In genomic region chr1:92589361-92589760, GRCh38 we compare ENCODE assay signal across 8 cellular contexts.
DNase-seq lines count a peak whose midpoint lies in the region; ATAC-seq and TF ChIP-seq lines count a peak whose summit lies in the region.
"Not testable (repeated sequence)": the region's sequence is repeated elsewhere in the genome, so short reads cannot be mapped to it uniquely, and the experiment has no call there.

No MANE protein-coding gene starts in this region.

- not testable (repeated sequence) for H3K9ac ChIP-seq in endodermal cell (ENCODE audit: extremely low read depth, low read length, poor library complexity, severe bottlenecking)

- not testable (repeated sequence) for DNase-seq in activated CD4-positive, alpha-beta memory T cell treated with anti-CD3 and anti-CD28 coated beads for 36 hours; activated CD8-positive, alpha-beta T cell treated with anti-CD3 and anti-CD28 coated beads for 36 hours; activated T-cell treated with anti-CD3 and anti-CD28 coated beads, Interleukin-2, amount 50 U/mL, for 24 hours; activated T-helper 2 cell treated with anti-CD3 and anti-CD28 coated beads, Interferon-gamma antibody, Interleukin-2, Interleukin-4, amounts not matched to agents 10 μg/mL and 5 μg/mL and 100 μg/mL, durations not matched to agents 14 hours and 24 hours and 36 hours (ENCODE audit: low spot score); activated naive CD8-positive, alpha-beta T cell treated with anti-CD3 and anti-CD28 coated beads for 36 hours; endodermal cell; endothelial cell (ENCODE audit: low spot score)

- H3K27ac Mint-ChIP-seq in activated CD4-positive, alpha-beta memory T cell treated with anti-CD3 and anti-CD28 coated beads for 36 hours, result peak overlapping the region; percentile 21
- peak overlapping the region; percentile 53 for H3K27ac Mint-ChIP-seq in activated CD8-positive, alpha-beta T cell treated with anti-CD3 and anti-CD28 coated beads for 36 hours
- H3K27ac Mint-ChIP-seq in activated T-cell treated with anti-CD3 and anti-CD28 coated beads, Interleukin-2, amount 50 U/mL, for 24 hours, result peak overlapping the region; percentile 42
- H3K27ac Mint-ChIP-seq in activated T-helper 2 cell treated with anti-CD3 and anti-CD28 coated beads, Interferon-gamma antibody, Interleukin-2, Interleukin-4, amounts not matched to agents 10 μg/mL and 5 μg/mL and 100 μg/mL, durations not matched to agents 14 hours and 24 hours and 36 hours, result peak overlapping the region; percentile 38
- peak overlapping the region; percentile 42 for H3K27ac Mint-ChIP-seq in activated naive CD8-positive, alpha-beta T cell treated with anti-CD3 and anti-CD28 coated beads for 36 hours
- not testable (repeated sequence) for H3K27ac Mint-ChIP-seq in endodermal cell; endothelial cell (ENCODE audit: unreplicated experiment)
- peak overlapping the region; percentile 49 for H3K27ac Mint-ChIP-seq in stimulated activated naive CD8-positive, alpha-beta T cell treated with anti-CD3 and anti-CD28 coated beads, Interleukin-15, Interleukin-2, amounts not matched to agents 100 ng/mL and 50 ng/mL, for 24 hours

- CTCF ChIA-PET in activated CD4-positive, alpha-beta memory T cell treated with anti-CD3 and anti-CD28 coated beads for 36 hours (lab: Charles Lee), result interaction anchor here (1.6 kb wide), 1 partner anchor 115 kb away, joined by 5 read pairs; no protein-coding TSS in a partner anchor
- CTCF ChIA-PET in activated CD8-positive, alpha-beta T cell treated with anti-CD3 and anti-CD28 coated beads for 36 hours (lab: Charles Lee), result not testable (repeated sequence)

- not testable (repeated sequence) for H3K4me3 Mint-ChIP-seq in activated CD4-positive, alpha-beta memory T cell treated with anti-CD3 and anti-CD28 coated beads for 36 hours; activated CD8-positive, alpha-beta T cell treated with anti-CD3 and anti-CD28 coated beads for 36 hours; activated T-cell treated with anti-CD3 and anti-CD28 coated beads, Interleukin-2, amount 50 U/mL, for 24 hours; activated T-helper 2 cell treated with anti-CD3 and anti-CD28 coated beads, Interferon-gamma antibody, Interleukin-2, Interleukin-4, amounts not matched to agents 10 μg/mL and 5 μg/mL and 100 μg/mL, durations not matched to agents 14 hours and 24 hours and 36 hours (ENCODE audit: low read depth); activated naive CD8-positive, alpha-beta T cell treated with anti-CD3 and anti-CD28 coated beads for 36 hours; endodermal cell; stimulated activated naive CD8-positive, alpha-beta T cell treated with anti-CD3 and anti-CD28 coated beads, Interleukin-15, Interleukin-2, amounts not matched to agents 100 ng/mL and 50 ng/mL, for 24 hours
- H3K4me3 Mint-ChIP-seq in endothelial cell (ENCODE audit: unreplicated experiment), result peak overlapping the region; percentile 76

- not testable (repeated sequence) for H3K27me3 ChIP-seq in endodermal cell (ENCODE audit: control insufficient read depth, insufficient read depth, low read length, poor library complexity, severe bottlenecking)

- not testable (repeated sequence) for H3K9me3 ChIP-seq in endodermal cell (ENCODE audit: control insufficient read depth, low read length)

- not testable (repeated sequence) for H3K4me1 ChIP-seq in endodermal cell (ENCODE audit: control insufficient read depth, insufficient read depth, low read length)

- not testable (repeated sequence) for ATAC-seq in activated CD8-positive, alpha-beta T cell treated with anti-CD3 and anti-CD28 coated beads for 36 hours

- H3K4me1 Mint-ChIP-seq in activated CD4-positive, alpha-beta memory T cell treated with anti-CD3 and anti-CD28 coated beads for 36 hours (ENCODE audit: low read depth), result peaks cover 35% of the 10 kb centered on the region
- H3K4me1 Mint-ChIP-seq in activated CD8-positive, alpha-beta T cell treated with anti-CD3 and anti-CD28 coated beads for 36 hours (ENCODE audit: low read depth), result peaks cover 46% of the 10 kb centered on the region
- H3K4me1 Mint-ChIP-seq in activated T-cell treated with anti-CD3 and anti-CD28 coated beads, Interleukin-2, amount 50 U/mL, for 24 hours (ENCODE audit: low read depth), result peaks cover 51% of the 10 kb centered on the region
- H3K4me1 Mint-ChIP-seq in activated T-helper 2 cell treated with anti-CD3 and anti-CD28 coated beads, Interferon-gamma antibody, Interleukin-2, Interleukin-4, amounts not matched to agents 10 μg/mL and 5 μg/mL and 100 μg/mL, durations not matched to agents 14 hours and 24 hours and 36 hours (ENCODE audit: low read depth), result peaks cover 38% of the 10 kb centered on the region
- peaks cover 35% of the 10 kb centered on the region for H3K4me1 Mint-ChIP-seq in activated naive CD8-positive, alpha-beta T cell treated with anti-CD3 and anti-CD28 coated beads for 36 hours
- not testable (repeated sequence) for H3K4me1 Mint-ChIP-seq in endodermal cell; endothelial cell (ENCODE audit: unreplicated experiment)
- peaks cover 54% of the 10 kb centered on the region for H3K4me1 Mint-ChIP-seq in stimulated activated naive CD8-positive, alpha-beta T cell treated with anti-CD3 and anti-CD28 coated beads, Interleukin-15, Interleukin-2, amounts not matched to agents 100 ng/mL and 50 ng/mL, for 24 hours (ENCODE audit: low read depth)

- TF ChIP-seq CTCF in activated CD8-positive, alpha-beta T cell treated with anti-CD3 and anti-CD28 coated beads for 36 hours (IDR thresholded peaks at IDR 0.05); endodermal cell (conservative IDR thresholded peaks at IDR 0.05); endothelial cell (IDR thresholded peaks at IDR 0.05; ENCODE audit: unreplicated experiment): not testable (repeated sequence)

- not testable (repeated sequence) for H3K36me3 ChIP-seq in endodermal cell (ENCODE audit: control insufficient read depth, insufficient read depth, low read length)

- H3K4me3 ChIP-seq in endodermal cell (ENCODE audit: low read length), result peak overlapping the region; percentile 23

- intact Hi-C loops in activated CD4-positive, alpha-beta memory T cell treated with anti-CD3 and anti-CD28 coated beads for 36 hours (cut with micrococcal nuclease), result loop anchor here (5.0 to 10.0 kb wide), 6 partner anchors 222 to 837 kb away; partner anchors contain the start of genes DIPK1A, MTF2 and RPL5
- intact Hi-C loops in activated CD8-positive, alpha-beta T cell treated with anti-CD3 and anti-CD28 coated beads for 36 hours (cut with micrococcal nuclease), result not testable (repeated sequence)
- intact Hi-C loops in activated T-helper 2 cell treated with anti-CD3 and anti-CD28 coated beads, Interferon-gamma antibody, Interleukin-2, Interleukin-4, amounts not matched to agents 10 μg/mL and 5 μg/mL and 100 μg/mL, durations not matched to agents 14 hours and 24 hours and 36 hours (cut with micrococcal nuclease), result loop anchor here (10.0 kb wide), 1 partner anchor 835 kb away; no protein-coding TSS in a partner anchor

- WGBS in endodermal cell (ENCODE audit: insufficient coverage in 1 of 2, insufficient read length in 1 of 2), 2 experiments, result 92 to 100% methylated on average over 1 to 9 of the region's 9 CpGs

- not testable (repeated sequence) for H3K27ac ChIP-seq in endodermal cell (ENCODE audit: low read depth, low read length)

- peaks cover 18% of the 10 kb centered on the region for H3K9me3 Mint-ChIP-seq in activated CD4-positive, alpha-beta memory T cell treated with anti-CD3 and anti-CD28 coated beads for 36 hours
- H3K9me3 Mint-ChIP-seq in activated CD8-positive, alpha-beta T cell treated with anti-CD3 and anti-CD28 coated beads for 36 hours, result peaks cover 28% of the 10 kb centered on the region
- not testable (repeated sequence) for H3K9me3 Mint-ChIP-seq in activated T-cell treated with anti-CD3 and anti-CD28 coated beads, Interleukin-2, amount 50 U/mL, for 24 hours; endothelial cell (ENCODE audit: unreplicated experiment); stimulated activated naive CD8-positive, alpha-beta T cell treated with anti-CD3 and anti-CD28 coated beads, Interleukin-15, Interleukin-2, amounts not matched to agents 100 ng/mL and 50 ng/mL, for 24 hours
- H3K9me3 Mint-ChIP-seq in activated T-helper 2 cell treated with anti-CD3 and anti-CD28 coated beads, Interferon-gamma antibody, Interleukin-2, Interleukin-4, amounts not matched to agents 10 μg/mL and 5 μg/mL and 100 μg/mL, durations not matched to agents 14 hours and 24 hours and 36 hours, result peaks cover 18% of the 10 kb centered on the region
- peaks cover 30% of the 10 kb centered on the region for H3K9me3 Mint-ChIP-seq in activated naive CD8-positive, alpha-beta T cell treated with anti-CD3 and anti-CD28 coated beads for 36 hours
- H3K9me3 Mint-ChIP-seq in endodermal cell, result peaks cover 36% of the 10 kb centered on the region

- H3K27me3 Mint-ChIP-seq in activated CD4-positive, alpha-beta memory T cell treated with anti-CD3 and anti-CD28 coated beads for 36 hours; activated CD8-positive, alpha-beta T cell treated with anti-CD3 and anti-CD28 coated beads for 36 hours; activated T-cell treated with anti-CD3 and anti-CD28 coated beads, Interleukin-2, amount 50 U/mL, for 24 hours; activated T-helper 2 cell treated with anti-CD3 and anti-CD28 coated beads, Interferon-gamma antibody, Interleukin-2, Interleukin-4, amounts not matched to agents 10 μg/mL and 5 μg/mL and 100 μg/mL, durations not matched to agents 14 hours and 24 hours and 36 hours (ENCODE audit: low read depth); activated naive CD8-positive, alpha-beta T cell treated with anti-CD3 and anti-CD28 coated beads for 36 hours; endodermal cell (ENCODE audit: insufficient read depth); endothelial cell (ENCODE audit: unreplicated experiment); stimulated activated naive CD8-positive, alpha-beta T cell treated with anti-CD3 and anti-CD28 coated beads, Interleukin-15, Interleukin-2, amounts not matched to agents 100 ng/mL and 50 ng/mL, for 24 hours: not testable (repeated sequence)

- POLR2A ChIA-PET in activated CD4-positive, alpha-beta memory T cell treated with anti-CD3 and anti-CD28 coated beads for 36 hours (lab: Charles Lee), result not testable (repeated sequence)
- POLR2A ChIA-PET in activated CD8-positive, alpha-beta T cell treated with anti-CD3 and anti-CD28 coated beads for 36 hours (lab: Charles Lee), result interaction anchor here (3.7 kb wide), 1 partner anchor 51 kb away, joined by 31 read pairs; no protein-coding TSS in a partner anchor

- peaks cover 15% of the 10 kb centered on the region for H3K36me3 Mint-ChIP-seq in activated CD4-positive, alpha-beta memory T cell treated with anti-CD3 and anti-CD28 coated beads for 36 hours
- peaks cover 26% of the 10 kb centered on the region for H3K36me3 Mint-ChIP-seq in activated CD8-positive, alpha-beta T cell treated with anti-CD3 and anti-CD28 coated beads for 36 hours (ENCODE audit: low read depth)
- H3K36me3 Mint-ChIP-seq in activated T-cell treated with anti-CD3 and anti-CD28 coated beads, Interleukin-2, amount 50 U/mL, for 24 hours (ENCODE audit: low read depth), result peaks cover 20% of the 10 kb centered on the region
- peaks cover 39% of the 10 kb centered on the region for H3K36me3 Mint-ChIP-seq in activated T-helper 2 cell treated with anti-CD3 and anti-CD28 coated beads, Interferon-gamma antibody, Interleukin-2, Interleukin-4, amounts not matched to agents 10 μg/mL and 5 μg/mL and 100 μg/mL, durations not matched to agents 14 hours and 24 hours and 36 hours (ENCODE audit: low read depth)
- peaks cover 46% of the 10 kb centered on the region for H3K36me3 Mint-ChIP-seq in activated naive CD8-positive, alpha-beta T cell treated with anti-CD3 and anti-CD28 coated beads for 36 hours
- peaks cover 33% of the 10 kb centered on the region for H3K36me3 Mint-ChIP-seq in endodermal cell (ENCODE audit: low read depth)
- peaks cover 21% of the 10 kb centered on the region for H3K36me3 Mint-ChIP-seq in endothelial cell (ENCODE audit: low read depth, unreplicated experiment)
- H3K36me3 Mint-ChIP-seq in stimulated activated naive CD8-positive, alpha-beta T cell treated with anti-CD3 and anti-CD28 coated beads, Interleukin-15, Interleukin-2, amounts not matched to agents 100 ng/mL and 50 ng/mL, for 24 hours (ENCODE audit: low read depth), result peaks cover 24% of the 10 kb centered on the region
